ENCODE assay signal across 10 cellular contexts in the genomic region with DNA sequence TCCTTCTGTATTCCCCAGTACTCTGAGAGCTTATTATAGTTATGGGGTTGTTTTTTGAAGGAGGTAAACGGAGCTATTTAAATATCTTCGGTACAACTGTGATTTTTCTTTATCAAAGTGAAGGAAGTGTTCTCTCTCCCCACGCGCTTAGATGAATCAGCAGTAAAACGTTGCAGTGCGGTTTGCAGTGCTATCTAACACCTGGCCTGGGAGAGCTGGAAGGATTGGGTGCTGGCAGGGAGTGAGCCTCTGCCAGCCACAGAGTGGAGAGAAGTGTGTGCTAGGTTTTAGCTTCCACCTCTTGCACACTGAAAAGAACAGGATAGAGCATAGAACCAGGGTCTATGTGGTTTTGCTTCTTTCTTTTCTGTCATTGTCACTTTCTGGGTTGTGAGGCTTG.
DNase-seq lines count a peak whose midpoint lies in the region; ATAC-seq and TF ChIP-seq lines count a peak whose summit lies in the region.
"Had no signal": no experiment of that assay in that cellular context is flagged by ENCODE, and none has a peak within 500 bp of the region (broad histone marks: within the 10 kb centered on the region; RNA-seq: fewer than 3 reads in every experiment).

No MANE protein-coding gene starts in this region.

- ATAC-seq in GM19452 (IDR thresholded peaks at IDR 0.05; ENCODE audit: unreplicated experiment) (peak; percentile 78), right lobe of liver (peak; percentile 95 to 99 (median 96))
- ATAC-seq: HCT116 had no signal

- no peaks in the 10 kb centered on the region for H3K9me3 ChIP-seq in right lobe of liver
- no peaks in the 10 kb centered on the region for H3K9me3 ChIP-seq in spleen

- H3K27ac ChIP-seq in right lobe of liver (peak overlapping the region; percentile 25 to 52 (median 27)), spleen (no peak overlapping the region)
- H3K27ac ChIP-seq: parathyroid adenoma had no signal

- H3K36me3 ChIP-seq in right lobe of liver (no peaks in the 10 kb centered on the region), spleen (peaks cover 0 to 27% (median 8%) of the 10 kb centered on the region in 6 donors)

- no peaks in the 10 kb centered on the region for H3K9me3 Mint-ChIP-seq in CD14-positive monocyte

- peak overlapping the region in 6 of 7 donors; percentile 58 to 90 (median 76) for H3K27ac Mint-ChIP-seq in CD14-positive monocyte

- intact Hi-C loops in CD14-positive monocyte (cut with micrococcal nuclease) = no loop called here
- intact Hi-C loops in right lobe of liver (cut with DNase I) = no loop called here
- intact Hi-C loops in spleen (cut with DNase I; ENCODE audit: low total_unique reads) = no loop called here

- peaks cover 26% of the 10 kb centered on the region for H3K4me1 Mint-ChIP-seq in CD14-positive monocyte

- TF ChIP-seq CTCF in CD14-positive monocyte (IDR thresholded peaks at IDR 0.05) = no peak
- TF ChIP-seq CTCF in right lobe of liver (IDR thresholded peaks at IDR 0.05) = no peak
- TF ChIP-seq CTCF in spleen (IDR thresholded peaks at IDR 0.05 in 8 of 11, conservative IDR thresholded peaks at IDR 0.05 in 3 of 11) = no peak

- H3K36me3 Mint-ChIP-seq in CD14-positive monocyte = peaks cover 21 to 24% of the 10 kb centered on the region in 2 donors

- no peaks in the 10 kb centered on the region for H3K27me3 Mint-ChIP-seq in CD14-positive monocyte (ENCODE audit: low read depth in 3 of 3)

- peaks cover 0 to 11% (median 0%) of the 10 kb centered on the region in 4 donors for H3K4me1 ChIP-seq in right lobe of liver
- H3K4me1 ChIP-seq in spleen = peaks cover 0 to 23% (median 13%) of the 10 kb centered on the region in 6 donors
- H3K4me1 ChIP-seq: parathyroid adenoma had no signal

- DNase-seq in CD14-positive monocyte (ENCODE audit: low spot score) = peak; percentile 52
- peak; percentile 86 for DNase-seq in HT1080 (ENCODE audit: low read depth)
- DNase-seq in SHP77 treated with DMSO at 0.1 percent for 48 hours (lab: John Stamatoyannopoulos, UW) = peak; percentile 83
- DNase-seq in amniotic epithelial cell (ENCODE audit: low read depth) = peak; percentile 95
- peak in 2 of 3 donors; percentile 51 to 59 for DNase-seq in right lobe of liver
- peak; percentile 16 to 48 for DNase-seq in stimulated activated CD8-positive, alpha-beta memory T cell treated with anti-CD3 and anti-CD28 coated beads, Interleukin-7, amount 100 ng/mL, for 48 hours (ENCODE audit: extremely low read depth in 1 of 2, low read depth in 1 of 2)
- no peak for DNase-seq in spleen

- peak overlapping the region; percentile 69 to 77 for H3K4me3 Mint-ChIP-seq in CD14-positive monocyte

- 11% methylated on average over 4 of the region's 6 CpGs for WGBS in right lobe of liver (ENCODE audit: insufficient coverage, low coverage, low lambda C conversion rate, missing lambda C conversion rate)
- 9 to 27% (median 17%) methylated on average over 6 of the region's 6 CpGs for WGBS in spleen, 5 donors

- TF ChIP-seq POLR2A in right lobe of liver (IDR thresholded peaks at IDR 0.05) (no peak), spleen (IDR thresholded peaks at IDR 0.05) (no peak)

- no peaks in the 10 kb centered on the region for H3K27me3 ChIP-seq in right lobe of liver
- no peaks in the 10 kb centered on the region for H3K27me3 ChIP-seq in spleen (replicated peaks in 1 of 7)

- no peak overlapping the region for H3K4me3 ChIP-seq in right lobe of liver
- peak overlapping the region in 1 of 8 donors; percentile 27 for H3K4me3 ChIP-seq in spleen

Comparison
In these comparisons a context has a peak if more than half of its experiments do, and no peak if none do; other contexts are left out.
1. H3K27ac ChIP-seq: peak in right lobe of liver (3 of 3); none in spleen (0 of 8).